8 cellular contexts compared by ENCODE assay signal in genomic region chr21:5154641-5154982, GRCh38.
DNase-seq lines count a peak whose midpoint lies in the region; ATAC-seq and TF ChIP-seq lines count a peak whose summit lies in the region.
"Not testable (repeated sequence)": the region's sequence is repeated elsewhere in the genome, so short reads cannot be mapped to it uniquely, and the experiment has no call there.

No MANE protein-coding gene starts in this region.

- not testable (repeated sequence) for H3K27ac ChIP-seq in MM.1S (ENCODE audit: low read length); colonic mucosa; thyroid gland

- not testable (repeated sequence) for H3K9me2 ChIP-seq in MM.1S (replicated peaks; ENCODE audit: insufficient read depth, low read length)

- H3K79me2 ChIP-seq in MM.1S (ENCODE audit: low read length), result not testable (repeated sequence)

- not testable (repeated sequence) for H3K4me1 ChIP-seq in MM.1S (ENCODE audit: low read length); colonic mucosa; thyroid gland

- H3K9me3 ChIP-seq in MM.1S (replicated peaks; ENCODE audit: insufficient read depth, low read length); colonic mucosa; thyroid gland: not testable (repeated sequence)

- H2AFZ ChIP-seq in MM.1S (ENCODE audit: low read length), result not testable (repeated sequence)

- H3F3A ChIP-seq in MM.1S (ENCODE audit: insufficient read depth, low read length), result not testable (repeated sequence)

- ATAC-seq in GM18858 (IDR thresholded peaks at IDR 0.05; ENCODE audit: unreplicated experiment), result peak; percentile 40
- peak; percentile 99 for ATAC-seq in HG02759 (IDR thresholded peaks at IDR 0.05; ENCODE audit: unreplicated experiment)

- intact Hi-C loops in colonic mucosa (cut with DNase I); thyroid gland (cut with DNase I): not testable (repeated sequence)

- not testable (repeated sequence) for TF ChIP-seq CTCF in MM.1S (IDR thresholded peaks at IDR 0.05; ENCODE audit: low read length); colonic mucosa (IDR thresholded peaks at IDR 0.05); thyroid gland (IDR thresholded peaks at IDR 0.05)

- not testable (repeated sequence) for H3K36me3 ChIP-seq in MM.1S (replicated peaks; ENCODE audit: insufficient read depth, low read length); colonic mucosa; thyroid gland

- H3K4me2 ChIP-seq in MM.1S (ENCODE audit: low read depth, low read length), result not testable (repeated sequence)

- DNase-seq in MM.1S (peak; percentile 85), colonic mucosa (peak; percentile 89), kidney tubule cell (ENCODE audit: low spot score) (peak; percentile 79), skeletal muscle cell (ENCODE audit: low read depth) (peak; percentile 32), thyroid gland (peak; percentile 73 to 74)
- peak; percentile 90 for DNase-seq in activated CD8-positive, alpha-beta memory T cell treated with anti-CD3 and anti-CD28 coated beads for 24 hours

- not testable (repeated sequence) for H3K27me3 ChIP-seq in MM.1S (replicated peaks; ENCODE audit: insufficient read depth, low read length); colonic mucosa; thyroid gland

- H4K20me1 ChIP-seq in MM.1S (ENCODE audit: insufficient read depth, low read length), result not testable (repeated sequence)

- H3K9ac ChIP-seq in MM.1S (ENCODE audit: low read length); colonic mucosa (ENCODE audit: low read depth in 2 of 2, low read length in 2 of 2): not testable (repeated sequence)

- peak in 1 of 2 donors; percentile 43 for TF ChIP-seq POLR2A in thyroid gland (IDR thresholded peaks at IDR 0.05)

- not testable (repeated sequence) for H3K4me3 ChIP-seq in MM.1S (ENCODE audit: low read length)
- H3K4me3 ChIP-seq in colonic mucosa (peak overlapping the region; percentile 24), skeletal muscle cell (ENCODE audit: low read depth, low read length) (peak overlapping the region; percentile 37), thyroid gland (replicated peaks in 1 of 3) (peak overlapping the region in 1 of 3 donors; percentile 28)

- WGBS in thyroid gland, 2 donors, result no CpG with 5 or more reads among the region's 50 CpGs

Comparison
In these comparisons a context has a peak if more than half of its experiments do, and no peak if none do; other contexts are left out.
1. DNase-seq: peak in every context shown above with its lines; median percentile 90 in activated CD8-positive, alpha-beta memory T cell treated with anti-CD3 and anti-CD28 coated beads for 24 hours; 89 in colonic mucosa; 85 in MM.1S; 79 in kidney tubule cell; 74 in thyroid gland; 32 in skeletal muscle cell.